In the genomic region with DNA sequence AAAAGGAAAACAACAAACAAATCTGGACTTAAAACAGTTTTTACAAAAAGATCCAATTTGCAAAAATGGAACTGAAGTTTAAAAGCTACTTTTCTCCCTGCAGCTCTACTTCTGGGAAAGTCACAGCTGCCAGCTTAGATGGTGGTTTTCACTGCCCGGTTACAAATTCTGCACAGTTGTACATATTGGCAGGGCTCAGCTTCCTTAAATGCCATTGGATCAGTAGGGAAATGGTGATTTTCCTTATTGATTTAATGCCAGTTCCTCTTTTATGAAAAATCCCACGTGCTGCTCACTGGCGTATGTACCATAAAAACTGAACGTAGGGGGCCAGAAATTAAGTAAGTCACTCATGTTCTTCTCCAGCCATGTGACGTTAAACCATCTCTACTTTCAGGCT, we compare ENCODE assay signal across 21 cellular contexts. TPM values are rescaled to one million over a fixed set of nuclear protein-coding genes. Genes with fewer than 3 reads are reported as not detected.
DNase-seq lines count a peak whose midpoint lies in the region; ATAC-seq and TF ChIP-seq lines count a peak whose summit lies in the region.
"Had no signal": no experiment of that assay in that cellular context is flagged by ENCODE, and none has a peak within 500 bp of the region (broad histone marks: within the 10 kb centered on the region; RNA-seq: fewer than 3 reads in every experiment).

No MANE protein-coding gene starts in this region.

- H3K27ac ChIP-seq in CD4-positive, CD25-positive, alpha-beta regulatory T cell (ENCODE audit: insufficient read depth, low read length, poor library complexity, severe bottlenecking), result no peak overlapping the region
- H3K27ac ChIP-seq in stomach (peak overlapping the region in 1 of 5 donors; percentile 3), upper lobe of left lung (no peak overlapping the region)
- H3K27ac ChIP-seq: BLaER1 had no signal

- peak overlapping the region; percentile 46 for H3K4me3 ChIP-seq in CD4-positive, CD25-positive, alpha-beta regulatory T cell (ENCODE audit: low read depth, low read length)
- H3K4me3 ChIP-seq in stomach, result no peak overlapping the region
- H3K4me3 ChIP-seq in upper lobe of left lung, result no peak overlapping the region
- H3K4me3 ChIP-seq: BLaER1 had no signal

- peaks cover 14% of the 10 kb centered on the region for H3K36me3 Mint-ChIP-seq in activated CD4-positive, alpha-beta T cell treated with anti-CD3 and anti-CD28 coated beads, Interleukin-2, amount 10 ng/mL, durations not matched to agents 24 days and 14 days (ENCODE audit: low read depth)
- peaks cover 53% of the 10 kb centered on the region for H3K36me3 Mint-ChIP-seq in CD4-positive, CD25-positive, alpha-beta regulatory T cell
- peaks cover 48% of the 10 kb centered on the region for H3K36me3 Mint-ChIP-seq in central memory CD8-positive, alpha-beta T cell (ENCODE audit: insufficient read depth)

- TF ChIP-seq POLR2A in stomach (IDR thresholded peaks at IDR 0.05), result no peak
- TF ChIP-seq POLR2A in upper lobe of left lung (IDR thresholded peaks at IDR 0.05), result no peak

- intact Hi-C loops in activated CD4-positive, alpha-beta T cell treated with anti-CD3 and anti-CD28 coated beads, Interleukin-2, amount 10 ng/mL, durations not matched to agents 24 days and 14 days (cut with micrococcal nuclease), result loop anchor here (5.0 kb wide), 1 partner anchor 39 kb away; a partner anchor contains a TSS
- intact Hi-C loops in stomach (cut with DNase I; ENCODE audit: low total_unique reads), result no loop called here

- H3K27ac Mint-ChIP-seq in activated CD4-positive, alpha-beta T cell treated with anti-CD3 and anti-CD28 coated beads, Interleukin-2, amount 10 ng/mL, durations not matched to agents 24 days and 14 days, result peak overlapping the region; percentile 56
- peak overlapping the region in 2 of 3 donors; percentile 44 to 65 for H3K27ac Mint-ChIP-seq in CD4-positive, CD25-positive, alpha-beta regulatory T cell
- peak overlapping the region; percentile 98 for H3K27ac Mint-ChIP-seq in central memory CD8-positive, alpha-beta T cell (ENCODE audit: low read depth)

- H3K36me3 ChIP-seq in CD4-positive, CD25-positive, alpha-beta regulatory T cell (ENCODE audit: control insufficient read depth, insufficient read depth, low read length), result no peaks in the 10 kb centered on the region
- H3K36me3 ChIP-seq in stomach, result no peaks in the 10 kb centered on the region
- H3K36me3 ChIP-seq in upper lobe of left lung, result no peaks in the 10 kb centered on the region
- H3K36me3 ChIP-seq: BLaER1 had no signal

- no peaks in the 10 kb centered on the region for H3K9me3 Mint-ChIP-seq in activated CD4-positive, alpha-beta T cell treated with anti-CD3 and anti-CD28 coated beads, Interleukin-2, amount 10 ng/mL, durations not matched to agents 24 days and 14 days
- H3K9me3 Mint-ChIP-seq in CD4-positive, CD25-positive, alpha-beta regulatory T cell, result no peaks in the 10 kb centered on the region
- no peaks in the 10 kb centered on the region for H3K9me3 Mint-ChIP-seq in central memory CD8-positive, alpha-beta T cell

- no peak for TF ChIP-seq CTCF in stomach (IDR thresholded peaks at IDR 0.05)
- TF ChIP-seq CTCF in upper lobe of left lung (IDR thresholded peaks at IDR 0.05), result no peak

- WGBS in stomach, 5 donors, result 54 to 63% (median 57%) methylated on average over 5 of the region's 5 CpGs
- WGBS in upper lobe of left lung, 2 donors, result 45 to 56% methylated on average over 5 of the region's 5 CpGs

- H3K9me3 ChIP-seq in CD4-positive, CD25-positive, alpha-beta regulatory T cell (ENCODE audit: control insufficient read depth in 2 of 2, low read length in 2 of 2), result no peaks in the 10 kb centered on the region
- H3K9me3 ChIP-seq in stomach (no peaks in the 10 kb centered on the region), upper lobe of left lung (no peaks in the 10 kb centered on the region)
- H3K9me3 ChIP-seq: BLaER1 had no signal

- peaks cover 64% of the 10 kb centered on the region for H3K4me1 Mint-ChIP-seq in activated CD4-positive, alpha-beta T cell treated with anti-CD3 and anti-CD28 coated beads, Interleukin-2, amount 10 ng/mL, durations not matched to agents 24 days and 14 days
- H3K4me1 Mint-ChIP-seq in CD4-positive, CD25-positive, alpha-beta regulatory T cell, result peaks cover 50 to 75% (median 67%) of the 10 kb centered on the region in 4 donors
- peaks cover 76% of the 10 kb centered on the region for H3K4me1 Mint-ChIP-seq in central memory CD8-positive, alpha-beta T cell

- peaks cover 97% of the 10 kb centered on the region for H3K4me1 ChIP-seq in CD4-positive, CD25-positive, alpha-beta regulatory T cell (ENCODE audit: control insufficient read depth, insufficient read depth, low read length, poor library complexity, severe bottlenecking)
- H3K4me1 ChIP-seq in stomach (peaks cover 0 to 39% (median 20%) of the 10 kb centered on the region in 4 donors), upper lobe of left lung (peaks cover 0 to 6% (median 0%) of the 10 kb centered on the region in 4 donors)

- no peak for DNase-seq in activated CD4-positive, alpha-beta T cell treated with anti-CD3 and anti-CD28 coated beads, Interleukin-2, amount 10 ng/mL, durations not matched to agents 24 days and 14 days
- no peak for DNase-seq in activated CD4-positive, alpha-beta T cell treated with anti-CD3 and anti-CD28 coated beads for 4 hours
- no peak for DNase-seq in CD4-positive, CD25-positive, alpha-beta regulatory T cell
- DNase-seq in MV-4-11 (lab: John Stamatoyannopoulos, UW) (peak; percentile 66), NCI-H1436 treated with DMSO at 0.1 percent for 48 hours (lab: John Stamatoyannopoulos, UW) (no peak), stomach (no peak), upper lobe of left lung (no peak)
- DNase-seq in central memory CD8-positive, alpha-beta T cell (ENCODE audit: low spot score in 2 of 2), result no peak
- DNase-seq: COR-L47, EL, KG1, NCI-H1048, NCI-H1694 treated with DMSO at 0.1 percent for 48 hours, NCI-H2107, NCI-H2227 treated with DMSO at 0.1 percent for 48 hours, NCI-H524, SHP77 had no signal

- no peaks in the 10 kb centered on the region for H3K27me3 ChIP-seq in CD4-positive, CD25-positive, alpha-beta regulatory T cell (ENCODE audit: control insufficient read depth, insufficient read depth, low read length)
- H3K27me3 ChIP-seq in stomach (peaks cover 0 to 20% (median 0%) of the 10 kb centered on the region in 3 donors), upper lobe of left lung (peaks cover 0 to 2% (median 0%) of the 10 kb centered on the region in 4 donors)
- H3K27me3 ChIP-seq: BLaER1 had no signal

- TF ChIP-seq EP300 in stomach (IDR thresholded peaks at IDR 0.05) (no peak), upper lobe of left lung (IDR thresholded peaks at IDR 0.05) (no peak)

- ATAC-seq in CD4-positive, CD25-positive, alpha-beta regulatory T cell (ENCODE audit: low read depth in 2 of 2), result no peak
- no peak for ATAC-seq in central memory CD8-positive, alpha-beta T cell (replicated peaks; ENCODE audit: extremely low read depth, poor library complexity, severe bottlenecking)
- no peak for ATAC-seq in upper lobe of left lung (ENCODE audit: low FRiP score in 2 of 2)
- ATAC-seq: HepG2 had no signal

- H3K27me3 Mint-ChIP-seq in activated CD4-positive, alpha-beta T cell treated with anti-CD3 and anti-CD28 coated beads, Interleukin-2, amount 10 ng/mL, durations not matched to agents 24 days and 14 days, result no peaks in the 10 kb centered on the region
- H3K27me3 Mint-ChIP-seq in CD4-positive, CD25-positive, alpha-beta regulatory T cell, result no peaks in the 10 kb centered on the region
- H3K27me3 Mint-ChIP-seq in central memory CD8-positive, alpha-beta T cell, result no peaks in the 10 kb centered on the region

- peak overlapping the region; percentile 61 for H3K4me3 Mint-ChIP-seq in activated CD4-positive, alpha-beta T cell treated with anti-CD3 and anti-CD28 coated beads, Interleukin-2, amount 10 ng/mL, durations not matched to agents 24 days and 14 days
- peak overlapping the region; percentile 31 to 81 (median 53) for H3K4me3 Mint-ChIP-seq in CD4-positive, CD25-positive, alpha-beta regulatory T cell
- no peak overlapping the region for H3K4me3 Mint-ChIP-seq in central memory CD8-positive, alpha-beta T cell

RNA-seq across cellular contexts. Expression of a gene that starts 22.8 kb away (rescaled TPM):
- total RNA-seq in activated CD4-positive, alpha-beta T cell treated with anti-CD3 and anti-CD28 coated beads, Interleukin-2, amount 10 ng/mL, durations not matched to agents 24 days and 14 days, result 34.4 and 38.4 TPM in 2 replicates
- total RNA-seq in CD4-positive, CD25-positive, alpha-beta regulatory T cell, result 160 TPM
- polyA plus RNA-seq in CD4-positive, CD25-positive, alpha-beta regulatory T cell, result 10 to 100 TPM; 48.9 to 79.2 (median 52.2) TPM
- 10 to 100 TPM in 2 of 5 donors, 1 to 10 TPM in 1, not detected in 2; 3.5 to 29.1 (median 17.0) TPM for total RNA-seq in stomach
- 1 to 10 TPM in 2 of 3 donors, under 1 TPM in 1; 0.45 to 2.6 (median 1.2) TPM for polyA plus RNA-seq in stomach
- 10 to 100 TPM in 1 of 6 donors, 1 to 10 TPM in 5; 3.2 to 22.0 (median 7.2) TPM for total RNA-seq in upper lobe of left lung
- total RNA-seq: H1, HepG2 had no signal

RNA-seq across cellular contexts. Expression of a gene that starts 30.1 kb away (rescaled TPM):
- total RNA-seq in activated CD4-positive, alpha-beta T cell treated with anti-CD3 and anti-CD28 coated beads, Interleukin-2, amount 10 ng/mL, durations not matched to agents 24 days and 14 days, result 0.09 and 0.56 TPM in 2 replicates
- total RNA-seq in CD4-positive, CD25-positive, alpha-beta regulatory T cell, result not detected
- polyA plus RNA-seq in CD4-positive, CD25-positive, alpha-beta regulatory T cell, result under 1 TPM; 0.13 to 0.32 (median 0.18) TPM
- not detected for total RNA-seq in stomach
- not detected for polyA plus RNA-seq in stomach
- total RNA-seq in upper lobe of left lung, result under 1 TPM in 1 of 6 donors, not detected in 5; 0.09 TPM
- total RNA-seq: H1, HepG2, M059J had no signal
- polyA plus RNA-seq: H1, HepG2 had no signal

RNA-seq across cellular contexts. Expression of a gene that starts 36.5 kb away (rescaled TPM):
- total RNA-seq in activated CD4-positive, alpha-beta T cell treated with anti-CD3 and anti-CD28 coated beads, Interleukin-2, amount 10 ng/mL, durations not matched to agents 24 days and 14 days, result 0.90 and 0.96 TPM in 2 replicates
- 13.0 TPM for total RNA-seq in CD4-positive, CD25-positive, alpha-beta regulatory T cell
- 1 to 10 TPM in 3 of 4 donors, under 1 TPM in 1; 0.91 to 1.8 (median 1.5) TPM for polyA plus RNA-seq in CD4-positive, CD25-positive, alpha-beta regulatory T cell
- total RNA-seq in stomach (1 to 10 TPM in 2 of 5 donors, not detected in 3; 1.1 to 1.3 TPM), upper lobe of left lung (1 to 10 TPM in 2 of 6 donors, under 1 TPM in 3, not detected in 1; 0.24 to 2.3 (median 0.76) TPM)
- not detected for polyA plus RNA-seq in stomach
- total RNA-seq: H1, HepG2, M059J had no signal
- polyA plus RNA-seq: H1, HepG2 had no signal
